13 cellular contexts compared by ENCODE assay signal in the genomic region with DNA sequence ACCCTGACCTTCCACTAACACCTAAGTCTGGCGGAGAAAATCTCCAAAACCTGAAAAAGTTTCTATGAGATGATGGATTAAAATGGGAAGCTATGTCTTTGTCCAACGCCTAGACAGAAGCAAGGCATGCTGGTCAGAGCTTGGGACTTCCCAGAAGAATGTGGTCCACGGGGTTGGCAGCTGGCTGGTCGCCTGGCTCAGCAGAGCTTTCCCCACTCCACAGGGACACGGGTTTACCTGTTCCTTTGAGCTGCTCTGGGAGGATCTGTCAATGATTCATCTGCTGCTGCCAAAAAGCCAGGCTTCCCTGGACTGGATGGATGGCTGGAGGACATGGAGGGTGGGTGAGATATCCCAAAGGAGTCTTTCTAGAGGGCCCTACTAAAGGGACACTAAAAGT. TPM values are rescaled to one million over a fixed set of nuclear protein-coding genes. Genes with fewer than 3 reads are reported as not detected.
DNase-seq lines count a peak whose midpoint lies in the region; ATAC-seq and TF ChIP-seq lines count a peak whose summit lies in the region.
"Had no signal": no experiment of that assay in that cellular context is flagged by ENCODE, and none has a peak within 500 bp of the region (broad histone marks: within the 10 kb centered on the region; RNA-seq: fewer than 3 reads in every experiment).

No MANE protein-coding gene starts in this region.

- H3K27me3 ChIP-seq in neuronal stem cell (ENCODE audit: control insufficient read depth in 3 of 3, insufficient read depth in 3 of 3, low read depth in 1 of 3, low read length in 3 of 3) (no peaks in the 10 kb centered on the region), right atrium auricular region (no peaks in the 10 kb centered on the region)
- H3K27me3 ChIP-seq: BE2C had no signal

- H3K4me1 ChIP-seq in neuronal stem cell (ENCODE audit: control insufficient read depth in 2 of 2, insufficient read depth in 1 of 2, low read depth in 1 of 2, low read length in 2 of 2) = peaks cover 0 to 4% of the 10 kb centered on the region in 2 donors
- H3K4me1 ChIP-seq in right atrium auricular region = no peaks in the 10 kb centered on the region
- H3K4me1 ChIP-seq: BE2C had no signal

- H3K18ac ChIP-seq in neuronal stem cell (ENCODE audit: low read length) = no peak overlapping the region

- no peak overlapping the region for H2BK12ac ChIP-seq in neuronal stem cell (ENCODE audit: low read length)

- no peak overlapping the region for H3K14ac ChIP-seq in neuronal stem cell (ENCODE audit: low read length)

- H3K4ac ChIP-seq in neuronal stem cell (ENCODE audit: low read length) = no peak overlapping the region

- no peak for DNase-seq in neuronal stem cell (ENCODE audit: low spot score)
- no peak for DNase-seq in activated effector memory CD4-positive, alpha-beta T cell treated with Interleukin-2 at 50 U/mL for 16 hours
- DNase-seq in right atrium auricular region (ENCODE audit: low spot score) = no peak
- no peak for DNase-seq in NCI-H2081 (lab: John Stamatoyannopoulos, UW)
- DNase-seq: ACHN; BE2C; C1 segment of cervical spinal cord; Caco-2; CD4-positive, alpha-beta T cell; GOT3; H9 had no signal

- no peak overlapping the region for H2AFZ ChIP-seq in neuronal stem cell (ENCODE audit: low read length)

- WGBS in neuronal stem cell (ENCODE audit: extremely low coverage in 2 of 2, insufficient read length in 2 of 2, insufficient replicate concordance in 1 of 2), 2 donors = no CpG with 5 or more reads among the region's 5 CpGs

- H3K4me3 ChIP-seq in neuronal stem cell (ENCODE audit: low read length in 2 of 2) = no peak overlapping the region
- H3K4me3 ChIP-seq in right atrium auricular region = no peak overlapping the region

- H4K91ac ChIP-seq in neuronal stem cell (ENCODE audit: low read depth, low read length, poor library complexity) = no peak overlapping the region

- no peak overlapping the region for H3K9ac ChIP-seq in neuronal stem cell (ENCODE audit: low read depth, low read length, poor library complexity)

- H3K27ac ChIP-seq in VCaP = peak overlapping the region; percentile 74; the same call in 1 of the 2 replicates
- H3K27ac ChIP-seq in neuronal stem cell (replicated peaks; ENCODE audit: low read length) = no peak overlapping the region
- no peak overlapping the region for H3K27ac ChIP-seq in right atrium auricular region

- no peak overlapping the region for H4K8ac ChIP-seq in neuronal stem cell (ENCODE audit: low read depth, low read length)

- H3K4me2 ChIP-seq in neuronal stem cell (ENCODE audit: insufficient read depth, low read length, poor library complexity, severe bottlenecking) = no peak overlapping the region

- H2BK15ac ChIP-seq in neuronal stem cell (ENCODE audit: low read length) = no peak overlapping the region

- H3K9me3 ChIP-seq in neuronal stem cell (replicated peaks in 1 of 2; ENCODE audit: control insufficient read depth in 2 of 2, insufficient read depth in 1 of 2, low read depth in 1 of 2, low read length in 2 of 2) (no peaks in the 10 kb centered on the region), right atrium auricular region (no peaks in the 10 kb centered on the region)
- H3K9me3 ChIP-seq: BE2C, Caco-2 had no signal

- TF ChIP-seq CTCF in VCaP (conservative IDR thresholded peaks at IDR 0.05) (no peak), right atrium auricular region (IDR thresholded peaks at IDR 0.05) (no peak)

- H3K23ac ChIP-seq in neuronal stem cell (ENCODE audit: low read depth, low read length, poor library complexity) = peak overlapping the region; percentile 2

- H3K36me3 ChIP-seq in neuronal stem cell (replicated peaks in 1 of 2; ENCODE audit: control insufficient read depth in 2 of 2, insufficient read depth in 2 of 2, low read length in 2 of 2) = no peaks in the 10 kb centered on the region
- H3K36me3 ChIP-seq in right atrium auricular region = no peaks in the 10 kb centered on the region
- H3K36me3 ChIP-seq: BE2C had no signal

- H2BK5ac ChIP-seq in neuronal stem cell (ENCODE audit: low read length) = no peak overlapping the region

- H2AK5ac ChIP-seq in neuronal stem cell (ENCODE audit: low read depth, low read length) = no peak overlapping the region

- H2BK120ac ChIP-seq in neuronal stem cell (ENCODE audit: low read depth, low read length) = no peak overlapping the region

- H3K79me1 ChIP-seq in neuronal stem cell (ENCODE audit: low read depth, low read length) = peaks cover 2% of the 10 kb centered on the region

- peak; percentile 29 for ATAC-seq in esophagus mucosa

RNA-seq across cellular contexts. Expression of a gene that starts 10.8 kb away (rescaled TPM):
- total RNA-seq in esophagus mucosa (108 TPM), right atrium auricular region (1 to 10 TPM; 5.2 to 5.8 TPM)
- polyA plus RNA-seq in neuronal stem cell (2013, experiment 1 of 2) = 21.3 TPM
- polyA plus RNA-seq in neuronal stem cell (2013, experiment 2 of 2) = 22.7 TPM

Comparison
In these comparisons a context has a peak if more than half of its experiments do, and no peak if none do; other contexts are left out.
1. RNA of a gene that starts 10.8 kb away (total RNA-seq): 108 TPM in esophagus mucosa (single experiment); 5.2 to 5.8 TPM in right atrium auricular region; every median in the first group is over 10 times any median in the second.